In genomic region chr10:60006046-60006445, GRCh38 we compare ENCODE assay signal across 21 cellular contexts.
"Had no signal": no experiment of that assay in that cellular context is flagged by ENCODE, and none has a peak within 500 bp of the region (broad histone marks: within the 10 kb centered on the region; RNA-seq: fewer than 3 reads in every experiment).

No MANE protein-coding gene starts in this region.

- H3K4me3 Mint-ChIP-seq: activated naive CD8-positive, alpha-beta T cell treated with anti-CD3 and anti-CD28 coated beads for 36 hours; immature natural killer cell; mesothelial cell of epicardium; natural killer cell treated with Interleukin-12 subunit alpha and Interleukin-12 subunit beta and Interleukin-15 and Interleukin-18, amount 100 ng/mL, for 72 hours; T-helper 1 cell treated with Interleukin-12 subunit alpha and Interleukin-12 subunit beta and Interleukin-4 antibody, amounts not matched to agents 30 μg/mL and 1 μg/mL, for 36 hours; WTC11 had no signal

- H3K27ac ChIP-seq: brain microvascular endothelial cell, esophagus squamous epithelium, left lung, thyroid gland, upper lobe of right lung had no signal

- H3K36me3 Mint-ChIP-seq: activated naive CD8-positive, alpha-beta T cell treated with anti-CD3 and anti-CD28 coated beads for 36 hours; immature natural killer cell; mesothelial cell of epicardium; natural killer cell treated with Interleukin-12 subunit alpha and Interleukin-12 subunit beta and Interleukin-15 and Interleukin-18, amount 100 ng/mL, for 72 hours; WTC11 had no signal

- H3K27ac Mint-ChIP-seq: activated naive CD8-positive, alpha-beta T cell treated with anti-CD3 and anti-CD28 coated beads for 36 hours; immature natural killer cell; mesothelial cell of epicardium; natural killer cell treated with Interleukin-12 subunit alpha and Interleukin-12 subunit beta and Interleukin-15 and Interleukin-18, amount 100 ng/mL, for 72 hours; progenitor cell of endocrine pancreas; T-helper 1 cell treated with Interleukin-12 subunit alpha and Interleukin-12 subunit beta and Interleukin-4 antibody, amounts not matched to agents 30 μg/mL and 1 μg/mL, for 36 hours; WTC11 had no signal

- H3K4me1 Mint-ChIP-seq: immature natural killer cell had no signal

- H3K36me3 ChIP-seq: brain microvascular endothelial cell, esophagus squamous epithelium, left lung, thyroid gland, upper lobe of right lung had no signal

- H3K9me3 ChIP-seq: esophagus squamous epithelium, left lung, thyroid gland, upper lobe of right lung had no signal

- H3K27me3 ChIP-seq: brain microvascular endothelial cell, esophagus squamous epithelium, left lung, thyroid gland, upper lobe of right lung had no signal

- H3K4me3 ChIP-seq: esophagus squamous epithelium, left lung, thyroid gland, upper lobe of right lung had no signal

- H3K4me1 ChIP-seq: left lung, thyroid gland, upper lobe of right lung had no signal

- H3K9me3 Mint-ChIP-seq: activated naive CD8-positive, alpha-beta T cell treated with anti-CD3 and anti-CD28 coated beads for 36 hours; mesothelial cell of epicardium; natural killer cell treated with Interleukin-12 subunit alpha and Interleukin-12 subunit beta and Interleukin-15 and Interleukin-18, amount 100 ng/mL, for 72 hours had no signal

- H3K27me3 Mint-ChIP-seq: activated naive CD8-positive, alpha-beta T cell treated with anti-CD3 and anti-CD28 coated beads for 36 hours; progenitor cell of endocrine pancreas had no signal

- DNase-seq: activated gamma-delta T cell treated with Interleukin-2 at 50 U/mL for 16 hours; activated naive CD8-positive, alpha-beta T cell treated with anti-CD3 and anti-CD28 coated beads for 36 hours; activated T-cell treated with anti-CD3 and anti-CD28 coated beads, Interleukin-2, amount 50 U/mL, for 1 hour; amniotic stem cell; brain microvascular endothelial cell; central memory CD4-positive, alpha-beta T cell; esophagus squamous epithelium; foreskin fibroblast; immature natural killer cell; kidney glomerular epithelial cell; left lung; stimulated activated CD4-positive, alpha-beta T cell treated with anti-CD3 and anti-CD28 coated beads, Interleukin-4, amount 100 ng/mL, for 4 hours; stimulated activated naive CD8-positive, alpha-beta T cell treated with anti-CD3 and anti-CD28 coated beads, Interleukin-15, Interleukin-2, amounts not matched to agents 100 U/mL and 50 U/mL, for 24 hours; T1000; thyroid gland; upper lobe of right lung had no signal
